In genomic region chr2:3958465-3958864, GRCh38 we compare ENCODE assay signal across 26 cellular contexts.
DNase-seq lines count a peak whose midpoint lies in the region; ATAC-seq, FAIRE-seq and TF ChIP-seq lines count a peak whose summit lies in the region.
"Had no signal": no experiment of that assay in that cellular context is flagged by ENCODE, and none has a peak within 500 bp of the region (broad histone marks: within the 10 kb centered on the region; RNA-seq: fewer than 3 reads in every experiment).

No MANE protein-coding gene starts in this region.

- no peak overlapping the region for H2BK12ac ChIP-seq in H1 (ENCODE audit: low read depth, low read length)

- H4K8ac ChIP-seq in H1 (ENCODE audit: extremely low read depth, insufficient read depth, low read length): no peak overlapping the region

- CTCF ChIA-PET in A673 (lab: Charles Lee) (interaction anchor here (1.5 kb wide), 1 partner anchor 192 kb away, joined by 5 read pairs; no protein-coding TSS in a partner anchor), H1 (lab: Charles Lee; ENCODE audit: partially characterized antibody) (interaction anchor here (0.5 to 5.2 kb wide), 18 partner anchors 10 to 1407 kb away, joined by 3 to 34 read pairs (median 5); no protein-coding TSS in a partner anchor)

- peak overlapping the region; percentile 61 for H3K27ac ChIP-seq in A673 (ENCODE audit: low read depth, low read length, poor library complexity, severe bottlenecking)
- no peak overlapping the region for H3K27ac ChIP-seq in H1 (ENCODE audit: low read depth, low read length)
- H3K27ac ChIP-seq in esophagus muscularis mucosa (replicated peaks in 1 of 4): no peak overlapping the region
- H3K27ac ChIP-seq: 22Rv1, A549, BLaER1 had no signal

- H3K36me3 ChIP-seq in A673 (ENCODE audit: insufficient read depth, low read length, poor library complexity, severe bottlenecking) (no peaks in the 10 kb centered on the region), H1 (ENCODE audit: control insufficient read depth in 2 of 4, insufficient read depth in 4 of 4, low read length in 3 of 4) (no peaks in the 10 kb centered on the region), esophagus muscularis mucosa (no peaks in the 10 kb centered on the region)
- H3K36me3 ChIP-seq: BE2C, BLaER1 had no signal

- no peak overlapping the region for H3K18ac ChIP-seq in H1 (ENCODE audit: extremely low read depth, low read length)

- no peak overlapping the region for H3K9ac ChIP-seq in H1 (replicated peaks in 1 of 4; ENCODE audit: extremely low read depth in 1 of 4, low read depth in 3 of 4, low read length in 3 of 4)
- H3K9ac ChIP-seq: BLaER1 had no signal

- intact Hi-C loops in A673 (cut with micrococcal nuclease; ENCODE audit: unreplicated experiment): loop anchor here (2.0 to 10.0 kb wide), 4 partner anchors 231 to 1406 kb away; no protein-coding TSS in a partner anchor
- intact Hi-C loops in esophagus muscularis mucosa (cut with DNase I): no loop called here

- POLR2A ChIA-PET in A673 (lab: Charles Lee; ENCODE audit: low non-redundant PET): no interaction called here
- POLR2A ChIA-PET in H1 (lab: Charles Lee; ENCODE audit: partially characterized antibody): no interaction called here

- no peak overlapping the region for H4K5ac ChIP-seq in H1 (ENCODE audit: insufficient read length, low read depth, low read length)

- TF ChIP-seq CTCF in A673 (conservative IDR thresholded peaks at IDR 0.05; ENCODE audit: low read depth, low read length): no peak
- TF ChIP-seq CTCF in H1 (IDR thresholded peaks at IDR 0.05; ENCODE audit: control extremely low read depth in 1 of 3, insufficient read depth in 1 of 3, low read depth in 1 of 3, low read length in 3 of 3): no peak
- no peak for TF ChIP-seq CTCF in esophagus muscularis mucosa (IDR thresholded peaks at IDR 0.05)

- DNase-seq in A673 (ENCODE audit: low spot score) (no peak), H1 (ENCODE audit: low read depth in 1 of 2, low spot score in 2 of 2) (no peak), esophagus muscularis mucosa (ENCODE audit: extremely low spot score) (peak; percentile 62), ecto neural progenitor cell (ENCODE audit: low spot score) (no peak)
- DNase-seq in activated CD4-positive, alpha-beta T cell treated with anti-CD3 and anti-CD28 coated beads for 48 hours: no peak
- DNase-seq: ACHN; BE2C; C1 segment of cervical spinal cord; CD4-positive, alpha-beta memory T cell; CD4-positive, CD25-positive, alpha-beta regulatory T cell; CD8-positive, alpha-beta memory T cell; COR-L47; DMS 273 treated with DMSO at 0.1 percent for 48 hours; DMS153; DMS53; DMS79; DND-41; EL; GDM1 had no signal

- H3K9me3 ChIP-seq in A673 (ENCODE audit: low read depth, low read length, poor library complexity, severe bottlenecking): no peaks in the 10 kb centered on the region
- H3K9me3 ChIP-seq in H1 (ENCODE audit: insufficient read depth in 2 of 2, low read depth in 1 of 2, low read length in 1 of 2): no peaks in the 10 kb centered on the region
- H3K9me3 ChIP-seq in esophagus muscularis mucosa: no peaks in the 10 kb centered on the region
- H3K9me3 ChIP-seq: A549, BE2C had no signal

- no peak overlapping the region for H2AFZ ChIP-seq in H1 (ENCODE audit: low read length)

- no peak overlapping the region for H4K91ac ChIP-seq in H1 (replicated peaks; ENCODE audit: insufficient read length, low read length)

- no peak for ATAC-seq in HG03139 (IDR thresholded peaks at IDR 0.05; ENCODE audit: unreplicated experiment)
- ATAC-seq: GM12878 had no signal

- H2BK20ac ChIP-seq in H1 (ENCODE audit: low read length): no peak overlapping the region

- no TSS peak for BruUV-seq in A673 (replicated peaks; lab: Mats Ljungman, UMichigan)

- TF ChIP-seq POLR2A in H1 (IDR thresholded peaks at IDR 0.05; ENCODE audit: control extremely low read depth in 1 of 2, low read depth in 2 of 2, low read length in 2 of 2) (no peak), esophagus muscularis mucosa (IDR thresholded peaks at IDR 0.05; ENCODE audit: low read depth) (no peak)

- H3K23ac ChIP-seq in H1 (ENCODE audit: insufficient read length): no peak overlapping the region

- H3K4me3 ChIP-seq in A673 (ENCODE audit: low read depth, low read length, poor library complexity, severe bottlenecking) (no peak overlapping the region), H1 (ENCODE audit: extremely low read depth in 1 of 4, insufficient read depth in 2 of 4, low read depth in 3 of 4, low read length in 4 of 4) (no peak overlapping the region), esophagus muscularis mucosa (no peak overlapping the region)
- H3K4me3 ChIP-seq: A549, BLaER1, GM12878 had no signal

- no peak overlapping the region for H2BK5ac ChIP-seq in H1 (ENCODE audit: low read depth, low read length)

- H3K14ac ChIP-seq in H1 (ENCODE audit: insufficient read length): no peak overlapping the region

- no peaks in the 10 kb centered on the region for H3K79me2 ChIP-seq in H1 (ENCODE audit: control insufficient read depth in 1 of 2, insufficient read depth in 2 of 2, low read length in 2 of 2)

- H2BK15ac ChIP-seq in H1 (ENCODE audit: low read length): no peak overlapping the region; the same call in 1 of the 2 replicates

- no peak overlapping the region for H3K4me2 ChIP-seq in H1 (ENCODE audit: insufficient read depth in 1 of 2, low read depth in 2 of 2, low read length in 2 of 2)
- H3K4me2 ChIP-seq: A549, BLaER1 had no signal

- H3K27me3 ChIP-seq in A673 (replicated peaks; ENCODE audit: insufficient read depth, low read depth, low read length, poor library complexity) (no peaks in the 10 kb centered on the region), H1 (replicated peaks in 1 of 4; ENCODE audit: control insufficient read depth in 3 of 4, extremely low read depth in 1 of 4, insufficient read depth in 3 of 4, low read length in 3 of 4) (no peaks in the 10 kb centered on the region), esophagus muscularis mucosa (peaks cover 0 to 28% (median 0%) of the 10 kb centered on the region in 4 donors)
- H3K27me3 ChIP-seq: BLaER1 had no signal

- no peaks in the 10 kb centered on the region for H3K79me1 ChIP-seq in H1 (ENCODE audit: low read depth, low read length)

- FAIRE-seq in H1 (lab: Jason Lieb, UNC): no peak
- FAIRE-seq: A549, GM12878, GM12892, GM18507 had no signal

- H4K20me1 ChIP-seq in H1 (replicated peaks in 1 of 2; ENCODE audit: control insufficient read depth in 1 of 2, insufficient read depth in 2 of 2, low read length in 2 of 2): no peaks in the 10 kb centered on the region
- H4K20me1 ChIP-seq: BLaER1 had no signal

- H3K4me1 ChIP-seq in A673 (ENCODE audit: insufficient read depth, low read length, poor library complexity, severe bottlenecking) (peaks cover 76% of the 10 kb centered on the region), H1 (replicated peaks in 1 of 4; ENCODE audit: control insufficient read depth in 3 of 4, insufficient read depth in 4 of 4, low read length in 3 of 4) (no peaks in the 10 kb centered on the region; a peak in 2 of 7 replicates), esophagus muscularis mucosa (no peaks in the 10 kb centered on the region)
- H3K4me1 ChIP-seq: A549, BE2C, BLaER1 had no signal

- no peak overlapping the region for H3K4ac ChIP-seq in H1 (replicated peaks; ENCODE audit: insufficient read length, low read depth, low read length)

- no peak overlapping the region for H2BK120ac ChIP-seq in H1 (replicated peaks; ENCODE audit: low read depth, low read length)

- no peak for TF ChIP-seq EP300 in H1 (IDR thresholded peaks at IDR 0.05; ENCODE audit: borderline replicate concordance in 1 of 2, low read depth in 2 of 2, low read length in 2 of 2)
- TF ChIP-seq EP300 in esophagus muscularis mucosa (IDR thresholded peaks at IDR 0.05): no peak

- H3K56ac ChIP-seq in H1 (replicated peaks; ENCODE audit: insufficient read length, low read depth, low read length): no peak overlapping the region

- no peaks in the 10 kb centered on the region for H3K23me2 ChIP-seq in H1 (ENCODE audit: low read depth, low read length)

- WGBS in H1 (ENCODE audit: extremely low coverage in 1 of 2, insufficient coverage in 1 of 2, insufficient read length in 1 of 2, insufficient replicate concordance in 2 of 2, low coverage in 1 of 2, low lambda C conversion rate in 2 of 2, missing lambda C conversion rate in 1 of 2), 2 experiments: 85% methylated on average over 9 of the region's 9 CpGs; no CpG with 5 or more reads in 1 of the 2 experiments
- WGBS in esophagus muscularis mucosa: 74% methylated on average over 9 of the region's 9 CpGs

- H2AK5ac ChIP-seq in H1 (ENCODE audit: low read depth, low read length): no peak overlapping the region

- peak; percentile 15 to 30; a peak in 2 of 4 replicates for TF ChIP-seq RAD21 in H1 (IDR thresholded peaks at IDR 0.05 in 1 of 2, conservative IDR thresholded peaks at IDR 0.05 in 1 of 2; ENCODE audit: low read depth in 2 of 2, low read length in 2 of 2)

TF ChIP-seq in H1, 55 proteins besides CTCF, POLR2A, EP300 and RAD21:
- TF ChIP-seq BRCA1 (IDR thresholded peaks at IDR 0.05; ENCODE audit: low read depth, low read length) (no peak), POU5F1 (IDR thresholded peaks at IDR 0.05; ENCODE audit: low read depth, low read length) (no peak), HDAC6 (IDR thresholded peaks at IDR 0.05; ENCODE audit: low read depth, low read length) (no peak), EZH2 (IDR thresholded peaks at IDR 0.05; ENCODE audit: low read depth, low read length, severe bottlenecking) (no peak), TAF1 (IDR thresholded peaks at IDR 0.05; ENCODE audit: low read depth, low read length) (no peak), GABPA (IDR thresholded peaks at IDR 0.05; ENCODE audit: borderline replicate concordance, insufficient read depth, low read length) (no peak), KDM1A (IDR thresholded peaks at IDR 0.05; ENCODE audit: borderline replicate concordance, low read length) (no peak), BCL11A (IDR thresholded peaks at IDR 0.05; ENCODE audit: low read depth in 2 of 2, low read length in 2 of 2) (no peak), ZNF274 (IDR thresholded peaks at IDR 0.05; ENCODE audit: borderline replicate concordance, extremely low read depth, low read length) (no peak)
